ENCODE assay signal across 20 cellular contexts in the genomic region with DNA sequence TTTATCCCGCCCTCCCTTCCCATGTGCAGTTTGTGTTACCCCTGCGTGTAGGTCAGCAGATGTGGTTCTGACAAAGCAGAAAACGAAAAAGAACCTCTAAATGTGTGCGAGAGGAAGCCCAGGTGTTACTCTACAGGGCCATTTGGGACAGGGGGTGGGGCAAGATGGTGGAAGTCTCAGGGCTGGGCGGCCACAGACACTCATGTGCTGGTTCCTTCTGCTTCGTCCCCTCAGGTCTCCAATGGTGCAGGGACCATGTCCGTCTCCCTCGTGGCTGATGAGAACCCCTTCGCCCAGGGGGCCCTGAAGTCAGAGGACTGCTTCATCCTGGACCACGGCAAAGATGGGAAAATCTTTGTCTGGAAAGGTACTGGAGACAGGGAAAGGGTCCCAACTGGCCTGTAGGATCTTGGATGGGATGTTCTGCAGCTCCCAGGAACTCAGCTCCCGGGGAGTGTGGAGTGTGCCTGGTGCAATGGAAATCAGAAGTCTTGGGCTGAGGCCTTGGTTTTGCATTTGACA. TPM values are rescaled to one million over a fixed set of nuclear protein-coding genes. Genes with fewer than 3 reads are reported as not detected.
DNase-seq lines count a peak whose midpoint lies in the region; ATAC-seq, FAIRE-seq and TF ChIP-seq lines count a peak whose summit lies in the region.
"Had no signal": no experiment of that assay in that cellular context is flagged by ENCODE, and none has a peak within 500 bp of the region (broad histone marks: within the 10 kb centered on the region; RNA-seq: fewer than 3 reads in every experiment).

No MANE protein-coding gene starts in this region.

- H3K36me3 Mint-ChIP-seq in stimulated activated effector memory CD8-positive, alpha-beta T cell treated with anti-CD3 and anti-CD28 coated beads, Interleukin-12 subunit alpha, Interleukin-12 subunit beta, amount 100 ng/mL, for 72 hours: peaks cover under 1% of the 10 kb centered on the region
- H3K36me3 Mint-ChIP-seq in CD8-positive, alpha-beta memory T cell: peaks cover 0 to 17% (median 6%) of the 10 kb centered on the region in 3 donors

- peak overlapping the region; percentile 53 for H3K27ac Mint-ChIP-seq in stimulated activated effector memory CD8-positive, alpha-beta T cell treated with anti-CD3 and anti-CD28 coated beads, Interleukin-12 subunit alpha, Interleukin-12 subunit beta, amount 100 ng/mL, for 72 hours
- H3K27ac Mint-ChIP-seq in CD8-positive, alpha-beta memory T cell: no peak overlapping the region
- H3K27ac Mint-ChIP-seq: activated CD4-positive, alpha-beta memory T cell treated with anti-CD3 and anti-CD28 coated beads, Interleukin-2, amount 10 ng/mL, durations not matched to agents 7 days and 5 days had no signal

- H3K79me2 ChIP-seq in HepG2 (ENCODE audit: insufficient read depth, low read length): no peaks in the 10 kb centered on the region

- no peaks in the 10 kb centered on the region; the same call in 1 of the 2 replicates for H4K20me1 ChIP-seq in HepG2 (ENCODE audit: insufficient read depth, low read length)

- H3K27ac ChIP-seq in right lobe of liver (peak overlapping the region in 1 of 3 donors; percentile 42), HepG2 (ENCODE audit: extremely low read length, insufficient read depth, low read length) (no peak overlapping the region), lower lobe of right lung (no peak overlapping the region), vagina (peak overlapping the region; percentile 98)
- no peak overlapping the region for H3K27ac ChIP-seq in CD8-positive, alpha-beta memory T cell (ENCODE audit: low read depth, low read length)
- H3K27ac ChIP-seq: cardiac muscle cell, PC-9 had no signal

- no peak overlapping the region for H3K4me2 ChIP-seq in HepG2 (ENCODE audit: low read depth, low read length)
- H3K4me2 ChIP-seq: PC-9 had no signal

- no peak for TF ChIP-seq RAD21 in HepG2 (CRISPR knock-in tag; IDR thresholded peaks at IDR 0.05)

- no peak for FAIRE-seq in HepG2 (lab: Jason Lieb, UNC)
- FAIRE-seq: GM12878, islet of Langerhans had no signal

- in situ Hi-C loops in HepG2 (cut with HindIII; ENCODE audit: extremely low pct_ligation_motif_present, low pct_unique_long_range_greater_than_20kb): loop anchor here (5.0 kb wide), 2 partner anchors 80 to 105 kb away; no protein-coding TSS in a partner anchor

- no peak for TF ChIP-seq POLR2A in right lobe of liver (IDR thresholded peaks at IDR 0.05)
- no peak for TF ChIP-seq POLR2A in HepG2 (IDR thresholded peaks at IDR 0.05; ENCODE audit: insufficient read depth in 1 of 2, low read depth in 2 of 2, low read length in 2 of 2)
- TF ChIP-seq POLR2A in vagina (IDR thresholded peaks at IDR 0.05): no peak

- peaks cover 0 to 8% (median 0%) of the 10 kb centered on the region in 4 donors for H3K36me3 ChIP-seq in right lobe of liver
- H3K36me3 ChIP-seq in HepG2 (replicated peaks in 1 of 2; ENCODE audit: control insufficient read depth in 1 of 2, insufficient read depth in 2 of 2, low read length in 2 of 2): peaks cover 42 to 65% of the 10 kb centered on the region in 2 experiments
- H3K36me3 ChIP-seq in lower lobe of right lung: peaks cover 92% of the 10 kb centered on the region
- H3K36me3 ChIP-seq in vagina: peaks cover 0 to 90% of the 10 kb centered on the region in 2 donors
- H3K36me3 ChIP-seq in CD8-positive, alpha-beta memory T cell (ENCODE audit: insufficient read depth, low read length): no peaks in the 10 kb centered on the region

- intact Hi-C loops in right lobe of liver (cut with DNase I) (no loop called here), HepG2 (cut with micrococcal nuclease; ENCODE audit: unreplicated experiment) (loop anchor here (5.0 kb wide), 1 partner anchor 40 kb away; no protein-coding TSS in a partner anchor), lower lobe of right lung (cut with DNase I) (loop anchor here (10.0 kb wide), 1 partner anchor 88 kb away; no protein-coding TSS in a partner anchor), vagina (cut with DNase I) (loop anchor here (5.0 kb wide), 1 partner anchor 50 kb away; the partner anchor contains the start of gene GSN)

- CTCF ChIA-PET in HepG2 (lab: Yijun Ruan, JAX; ENCODE audit: low intra/inter-chr PET ratio, low total read pairs): interaction anchor here (1.3 kb wide), 1 partner anchor 38 kb away, joined by 3 read pairs; no protein-coding TSS in a partner anchor
- CTCF ChIA-PET in CD8-positive, alpha-beta memory T cell (lab: Charles Lee): interaction anchor here (2.3 to 7.7 kb wide), 3 partner anchors 59 to 82 kb away, joined by 6 to 212 read pairs (median 204); no protein-coding TSS in a partner anchor

- H3K4me3 Mint-ChIP-seq in stimulated activated effector memory CD8-positive, alpha-beta T cell treated with anti-CD3 and anti-CD28 coated beads, Interleukin-12 subunit alpha, Interleukin-12 subunit beta, amount 100 ng/mL, for 72 hours: no peak overlapping the region
- H3K4me3 Mint-ChIP-seq in CD8-positive, alpha-beta memory T cell: no peak overlapping the region
- H3K4me3 Mint-ChIP-seq: activated CD4-positive, alpha-beta memory T cell treated with anti-CD3 and anti-CD28 coated beads, Interleukin-2, amount 10 ng/mL, durations not matched to agents 7 days and 5 days had no signal

- H3K4me1 Mint-ChIP-seq in stimulated activated effector memory CD8-positive, alpha-beta T cell treated with anti-CD3 and anti-CD28 coated beads, Interleukin-12 subunit alpha, Interleukin-12 subunit beta, amount 100 ng/mL, for 72 hours: peaks cover 16% of the 10 kb centered on the region
- H3K4me1 Mint-ChIP-seq in CD8-positive, alpha-beta memory T cell: peaks cover 12 to 15% (median 14%) of the 10 kb centered on the region in 3 donors

- peaks cover 0 to 24% (median 8%) of the 10 kb centered on the region in 4 donors for H3K4me1 ChIP-seq in right lobe of liver
- peaks cover 18% of the 10 kb centered on the region for H3K4me1 ChIP-seq in HepG2 (ENCODE audit: insufficient read depth, low read length)
- peaks cover 22% of the 10 kb centered on the region for H3K4me1 ChIP-seq in lower lobe of right lung
- H3K4me1 ChIP-seq in vagina: peaks cover 38% of the 10 kb centered on the region
- H3K4me1 ChIP-seq in CD8-positive, alpha-beta memory T cell (ENCODE audit: insufficient read depth, low read length): peaks cover 13% of the 10 kb centered on the region

- POLR2A ChIA-PET in HepG2 (lab: Yijun Ruan, JAX): interaction anchor here (1.0 to 3.8 kb wide), 3 partner anchors 18 to 49 kb away, joined by 3 to 13 read pairs (median 3); partner anchors contain the start of gene GSN
- POLR2A ChIA-PET in CD8-positive, alpha-beta memory T cell (lab: Charles Lee): no interaction called here

- no peak overlapping the region for H3K4me3 ChIP-seq in right lobe of liver
- H3K4me3 ChIP-seq in HepG2 (replicated peaks in 1 of 3; ENCODE audit: insufficient read depth in 1 of 3, low read depth in 2 of 3, low read length in 3 of 3): no peak overlapping the region
- no peak overlapping the region for H3K4me3 ChIP-seq in lower lobe of right lung
- H3K4me3 ChIP-seq in vagina: no peak overlapping the region
- no peak overlapping the region for H3K4me3 ChIP-seq in CD8-positive, alpha-beta memory T cell (ENCODE audit: low read length)
- H3K4me3 ChIP-seq: cardiac muscle cell, GM12878, PC-9, upper lobe of left lung had no signal

- DNase-seq in right lobe of liver: peak in 2 of 3 donors; percentile 5 to 29
- no peak for DNase-seq in HepG2 (ENCODE audit: low spot score)
- DNase-seq in lower lobe of right lung: peak; percentile 20
- DNase-seq in stimulated activated effector memory CD8-positive, alpha-beta T cell treated with anti-CD3 and anti-CD28 coated beads, Interleukin-12 subunit alpha, Interleukin-12 subunit beta, amount 100 ng/mL, for 72 hours (ENCODE audit: low spot score in 2 of 2): no peak
- DNase-seq in vagina (ENCODE audit: extremely low spot score in 2 of 2): no peak
- no peak for DNase-seq in CD8-positive, alpha-beta memory T cell
- no peak for DNase-seq in stimulated activated naive CD4-positive, alpha-beta T cell (lab: John Stamatoyannopoulos, UW)
- no peak for DNase-seq in NCI-H1417 treated with DMSO at 0.1 percent for 48 hours (lab: John Stamatoyannopoulos, UW)
- DNase-seq: activated CD4-positive, alpha-beta memory T cell treated with anti-CD3 and anti-CD28 coated beads, Interleukin-2, amount 10 ng/mL, durations not matched to agents 7 days and 5 days; activated naive CD4-positive, alpha-beta T cell; COR-L47; DMS79 treated with DMSO at 0.1 percent for 48 hours; NCI-H1092 treated with DMSO at 0.1 percent for 48 hours; NCI-H2029; PC-9; upper lobe of left lung had no signal

- H3K9me3 Mint-ChIP-seq in stimulated activated effector memory CD8-positive, alpha-beta T cell treated with anti-CD3 and anti-CD28 coated beads, Interleukin-12 subunit alpha, Interleukin-12 subunit beta, amount 100 ng/mL, for 72 hours: no peaks in the 10 kb centered on the region
- no peaks in the 10 kb centered on the region for H3K9me3 Mint-ChIP-seq in CD8-positive, alpha-beta memory T cell
- H3K9me3 Mint-ChIP-seq: activated CD4-positive, alpha-beta memory T cell treated with anti-CD3 and anti-CD28 coated beads, Interleukin-2, amount 10 ng/mL, durations not matched to agents 7 days and 5 days had no signal

- no peaks in the 10 kb centered on the region for H3K27me3 ChIP-seq in right lobe of liver
- no peaks in the 10 kb centered on the region for H3K27me3 ChIP-seq in HepG2 (ENCODE audit: control insufficient read depth in 1 of 2, insufficient read depth in 2 of 2, low read length in 2 of 2)
- no peaks in the 10 kb centered on the region for H3K27me3 ChIP-seq in lower lobe of right lung (ENCODE audit: low read depth)
- H3K27me3 ChIP-seq in vagina: no peaks in the 10 kb centered on the region
- H3K27me3 ChIP-seq in CD8-positive, alpha-beta memory T cell (ENCODE audit: insufficient read depth, low read length, poor library complexity, severe bottlenecking): no peaks in the 10 kb centered on the region
- H3K27me3 ChIP-seq: cardiac muscle cell, upper lobe of left lung had no signal

- no peaks in the 10 kb centered on the region for H3K27me3 Mint-ChIP-seq in CD8-positive, alpha-beta memory T cell
- H3K27me3 Mint-ChIP-seq: activated CD4-positive, alpha-beta memory T cell treated with anti-CD3 and anti-CD28 coated beads, Interleukin-2, amount 10 ng/mL, durations not matched to agents 7 days and 5 days had no signal

- TF ChIP-seq EP300 in HepG2 (IDR thresholded peaks at IDR 0.05; ENCODE audit: low read depth in 2 of 2, low read length in 2 of 2) (no peak), HepG2 (CRISPR knock-in tag; IDR thresholded peaks at IDR 0.05; ENCODE audit: borderline replicate concordance) (no peak)

- TF ChIP-seq CTCF in right lobe of liver (IDR thresholded peaks at IDR 0.05): no peak
- no peak for TF ChIP-seq CTCF in HepG2 (CRISPR knock-in tag; IDR thresholded peaks at IDR 0.05)
- no peak for TF ChIP-seq CTCF in lower lobe of right lung (IDR thresholded peaks at IDR 0.05)
- TF ChIP-seq CTCF in vagina (IDR thresholded peaks at IDR 0.05): no peak

- H3K9me3 ChIP-seq in right lobe of liver (no peaks in the 10 kb centered on the region), HepG2 (ENCODE audit: low read length) (no peaks in the 10 kb centered on the region), lower lobe of right lung (no peaks in the 10 kb centered on the region), vagina (no peaks in the 10 kb centered on the region)
- H3K9me3 ChIP-seq in CD8-positive, alpha-beta memory T cell (ENCODE audit: low read length): no peaks in the 10 kb centered on the region
- H3K9me3 ChIP-seq: upper lobe of left lung had no signal

- BruUV-seq in HepG2 (replicated peaks; lab: Mats Ljungman, UMichigan): no TSS peak

- H2AFZ ChIP-seq in HepG2 (ENCODE audit: low read length): no peak overlapping the region
- H2AFZ ChIP-seq: PC-9 had no signal

- no peak for ATAC-seq in right lobe of liver
- no peak for ATAC-seq in HepG2
- ATAC-seq in lower lobe of right lung: no peak
- no peak for ATAC-seq in stimulated activated effector memory CD8-positive, alpha-beta T cell treated with anti-CD3 and anti-CD28 coated beads, Interleukin-12 subunit alpha, Interleukin-12 subunit beta, amount 100 ng/mL, for 72 hours
- ATAC-seq: activated CD4-positive, CD25-positive, alpha-beta regulatory T cell treated with anti-CD3 and anti-CD28 coated beads, Interleukin-2, amount 50 U/mL, for 24 hours; GM12878 had no signal

- H3K9ac ChIP-seq in HepG2 (ENCODE audit: insufficient read depth, low read depth, low read length): no peak overlapping the region

- 90% methylated on average over 4 of the region's 11 CpGs for WGBS in right lobe of liver (ENCODE audit: insufficient coverage, low coverage, low lambda C conversion rate, missing lambda C conversion rate)
- WGBS in HepG2 (ENCODE audit: low lambda C conversion rate): 97% methylated on average over 11 of the region's 11 CpGs

RNA-seq across cellular contexts. Expression of gene GSN, which starts 49.0 kb away (rescaled TPM):
- total RNA-seq in right lobe of liver (10 to 100 TPM; 23.1 to 96.9 (median 38.8) TPM), HepG2 (2016; rRNA removed; fragmentation: Illumina TruSeq; extraction: Trizol) (126 and 307 TPM in 2 replicates), lower lobe of right lung (388 TPM), vagina (2,053 TPM)
- total RNA-seq in HepG2 (2016; cell fraction: cytosol; rRNA removed; fragmentation: Illumina TruSeq; extraction: Trizol; ENCODE audit: low read depth): 56.0 and 58.2 TPM in 2 replicates
- total RNA-seq in HepG2 (2016; cell fraction: insoluble cytoplasmic fraction; rRNA removed; fragmentation: Illumina TruSeq; extraction: Trizol): 125 and 311 TPM in 2 replicates
- total RNA-seq in HepG2 (2016; cell fraction: membrane; rRNA removed; fragmentation: Illumina TruSeq; extraction: Trizol): 102 and 113 TPM in 2 replicates
- total RNA-seq in HepG2 (2016; cell fraction: nucleus; rRNA removed; fragmentation: Illumina TruSeq; extraction: Trizol): 251 and 294 TPM in 2 replicates
- polyA plus RNA-seq in HepG2 (2011; rRNA removed): 294 and 436 TPM in 2 replicates
- 396 and 404 TPM in 2 replicates for polyA plus RNA-seq in HepG2 (2011; cell fraction: cytosol; rRNA removed)
- 430 and 447 TPM in 2 replicates for polyA plus RNA-seq in HepG2 (2011; cell fraction: nucleus; rRNA removed)
- 349 and 423 TPM in 2 replicates for polyA plus RNA-seq in HepG2 (2012)
- 57.9 and 60.7 TPM in 2 replicates for polyA plus RNA-seq in HepG2 (2016; cell fraction: cytosol; fragmentation: Illumina TruSeq; extraction: Trizol; ENCODE audit: low read depth)
- 115 and 123 TPM in 2 replicates for polyA plus RNA-seq in HepG2 (2016; cell fraction: insoluble cytoplasmic fraction; fragmentation: Illumina TruSeq; extraction: Trizol; ENCODE audit: low read depth)
- 77.0 and 92.1 TPM in 2 replicates for polyA plus RNA-seq in HepG2 (2016; cell fraction: membrane; fragmentation: Illumina TruSeq; extraction: Trizol; ENCODE audit: low read depth)
- 379 and 400 TPM in 2 replicates for polyA plus RNA-seq in HepG2 (2016; cell fraction: nucleus; fragmentation: Illumina TruSeq; extraction: Trizol; ENCODE audit: insufficient read depth, low read depth)
- polyA minus RNA-seq in HepG2 (2011; rRNA and poly(A)+ RNA removed; ENCODE audit: low replicate concordance): 66.7 and 379 TPM in 2 replicates
- 132 and 185 TPM in 2 replicates for polyA minus RNA-seq in HepG2 (2011; cell fraction: cytosol; rRNA and poly(A)+ RNA removed)
- 122 and 168 TPM in 2 replicates for polyA minus RNA-seq in HepG2 (2011; cell fraction: nucleus; rRNA and poly(A)+ RNA removed)
- total RNA-seq in CD8-positive, alpha-beta memory T cell: 1 to 10 TPM; 4.1 to 4.2 TPM
- polyA plus RNA-seq in CD8-positive, alpha-beta memory T cell: 6.3 TPM

RNA-seq across cellular contexts. Expression of gene STOM, which starts 53.1 kb away (rescaled TPM):
- 100 to 1,000 TPM; 232 to 655 (median 443) TPM for total RNA-seq in right lobe of liver
- total RNA-seq in HepG2 (2016; rRNA removed; fragmentation: Illumina TruSeq; extraction: Trizol): 26.0 and 43.6 TPM in 2 replicates
- 3.9 and 6.1 TPM in 2 replicates for total RNA-seq in HepG2 (2016; cell fraction: cytosol; rRNA removed; fragmentation: Illumina TruSeq; extraction: Trizol; ENCODE audit: low read depth)
- 25.0 and 46.7 TPM in 2 replicates for total RNA-seq in HepG2 (2016; cell fraction: insoluble cytoplasmic fraction; rRNA removed; fragmentation: Illumina TruSeq; extraction: Trizol)
- total RNA-seq in HepG2 (2016; cell fraction: membrane; rRNA removed; fragmentation: Illumina TruSeq; extraction: Trizol): 13.4 and 15.9 TPM in 2 replicates
- total RNA-seq in HepG2 (2016; cell fraction: nucleus; rRNA removed; fragmentation: Illumina TruSeq; extraction: Trizol): 41.3 and 43.8 TPM in 2 replicates
- polyA plus RNA-seq in HepG2 (2011; rRNA removed): 165 and 166 TPM in 2 replicates
- polyA plus RNA-seq in HepG2 (2011; cell fraction: cytosol; rRNA removed): 92.7 and 157 TPM in 2 replicates
- 23.0 and 39.1 TPM in 2 replicates for polyA plus RNA-seq in HepG2 (2011; cell fraction: nucleus; rRNA removed)
- 133 and 173 TPM in 2 replicates for polyA plus RNA-seq in HepG2 (2012)
- 3.2 and 4.0 TPM in 2 replicates for polyA plus RNA-seq in HepG2 (2016; cell fraction: cytosol; fragmentation: Illumina TruSeq; extraction: Trizol; ENCODE audit: low read depth)
- 31.1 and 33.2 TPM in 2 replicates for polyA plus RNA-seq in HepG2 (2016; cell fraction: insoluble cytoplasmic fraction; fragmentation: Illumina TruSeq; extraction: Trizol; ENCODE audit: low read depth)
- polyA plus RNA-seq in HepG2 (2016; cell fraction: membrane; fragmentation: Illumina TruSeq; extraction: Trizol; ENCODE audit: low read depth): 7.2 and 8.6 TPM in 2 replicates
- polyA plus RNA-seq in HepG2 (2016; cell fraction: nucleus; fragmentation: Illumina TruSeq; extraction: Trizol; ENCODE audit: insufficient read depth, low read depth): 64.0 and 71.6 TPM in 2 replicates
- 94.3 and 94.7 TPM in 2 replicates for polyA minus RNA-seq in HepG2 (2011; rRNA and poly(A)+ RNA removed; ENCODE audit: low replicate concordance)
- polyA minus RNA-seq in HepG2 (2011; cell fraction: cytosol; rRNA and poly(A)+ RNA removed): 96.8 and 115 TPM in 2 replicates
- polyA minus RNA-seq in HepG2 (2011; cell fraction: nucleus; rRNA and poly(A)+ RNA removed): 47.3 and 69.9 TPM in 2 replicates
- 479 TPM for total RNA-seq in lower lobe of right lung
- 263 TPM for total RNA-seq in vagina
- total RNA-seq in CD8-positive, alpha-beta memory T cell: 10 to 100 TPM; 63.0 to 67.3 TPM
- 315 TPM for polyA plus RNA-seq in CD8-positive, alpha-beta memory T cell

Comparison
In these comparisons a context has a peak if more than half of its experiments do, and no peak if none do; other contexts are left out.
1. DNase-seq: peak in right lobe of liver (2 of 3) and lower lobe of right lung (single experiment); none in HepG2 (single experiment), stimulated activated effector memory CD8-positive, alpha-beta T cell treated with anti-CD3 and anti-CD28 coated beads, Interleukin-12 subunit alpha, Interleukin-12 subunit beta, amount 100 ng/mL, for 72 hours (0 of 2), vagina (0 of 2), CD8-positive, alpha-beta memory T cell (0 of 5), stimulated activated naive CD4-positive, alpha-beta T cell (0 of 6) and NCI-H1417 treated with DMSO at 0.1 percent for 48 hours (single experiment).
2. intact Hi-C loops: an anchor here in HepG2 (5.0 kb wide), lower lobe of right lung (10.0 kb wide) and vagina (5.0 kb wide); none called in right lobe of liver.
3. RNA of gene GSN, which starts 49.0 kb away (total RNA-seq): 2,053 TPM in vagina (single experiment), 388 TPM in lower lobe of right lung (single experiment), 56.0 to 311 TPM in HepG2 and 23.1 to 96.9 TPM in right lobe of liver; 4.1 to 4.2 TPM in CD8-positive, alpha-beta memory T cell; every median in the first group is over 4 times any median in the second.